Comparison of ENCODE assay signal across 9 cellular contexts in genomic region chr9:125233678-125234077, GRCh38. TPM values are rescaled to one million over a fixed set of nuclear protein-coding genes. Genes with fewer than 3 reads are reported as not detected.
DNase-seq lines count a peak whose midpoint lies in the region; ATAC-seq, FAIRE-seq and TF ChIP-seq lines count a peak whose summit lies in the region.
"Had no signal": no experiment of that assay in that cellular context is flagged by ENCODE, and none has a peak within 500 bp of the region (broad histone marks: within the 10 kb centered on the region; RNA-seq: fewer than 3 reads in every experiment).

No MANE protein-coding gene starts in this region.

- in situ Hi-C loops in K562 (cut with MboI), result no loop called here

- POLR2A ChIA-PET in AG04450 (lab: Yijun Ruan, JAX), result interaction anchor here (0.5 to 1.2 kb wide), 7 partner anchors 9 to 563 kb away, joined by 3 to 5 read pairs (median 3); no protein-coding TSS in a partner anchor
- POLR2A ChIA-PET in K562 (lab: Yijun Ruan, JAX), result interaction anchor here (0.6 to 6.2 kb wide), 9 partner anchors 9 to 174 kb away, joined by 3 to 75 read pairs (median 3); no protein-coding TSS in a partner anchor

- H3K4me2 ChIP-seq in K562 (ENCODE audit: insufficient read depth, low read length) (no peak overlapping the region), mesenchymal stem cell (ENCODE audit: low read length, poor library complexity, severe bottlenecking) (no peak overlapping the region)

- H3K9me3 ChIP-seq in AG04450 (ENCODE audit: control insufficient read depth, insufficient read depth, low read length), result no peaks in the 10 kb centered on the region
- no peaks in the 10 kb centered on the region for H3K9me3 ChIP-seq in K562 (replicated peaks; ENCODE audit: control insufficient read depth, insufficient read depth, low read depth, low read length)
- H3K9me3 ChIP-seq in mesenchymal stem cell (ENCODE audit: control insufficient read depth, low read length), result no peaks in the 10 kb centered on the region

- no peaks in the 10 kb centered on the region for H3K27me3 ChIP-seq in AG04450 (ENCODE audit: control insufficient read depth, insufficient read depth, low read length)
- H3K27me3 ChIP-seq in K562 (ENCODE audit: control insufficient read depth in 2 of 2, insufficient read depth in 2 of 2, low read length in 2 of 2), result no peaks in the 10 kb centered on the region
- no peaks in the 10 kb centered on the region for H3K27me3 ChIP-seq in mesenchymal stem cell (ENCODE audit: control insufficient read depth in 1 of 2, insufficient read depth in 1 of 2, low read length in 2 of 2)

- H2BK5ac ChIP-seq in mesenchymal stem cell (ENCODE audit: low read depth, low read length, poor library complexity, severe bottlenecking), result no peak overlapping the region

- no peak for TF ChIP-seq RAD21 in K562 (CRISPR knock-in tag; conservative IDR thresholded peaks at IDR 0.05 in 1 of 2, IDR thresholded peaks at IDR 0.05 in 1 of 2)

- no peak overlapping the region for H3K9ac ChIP-seq in K562 (ENCODE audit: insufficient read depth in 1 of 2, low read depth in 2 of 2, low read length in 2 of 2)
- H3K9ac ChIP-seq in mesenchymal stem cell (ENCODE audit: low read length), result peak overlapping the region; percentile 68

- intact Hi-C loops in K562 (cut with micrococcal nuclease), result no loop called here

- H2BK12ac ChIP-seq in mesenchymal stem cell (ENCODE audit: low read length in 2 of 2), result no peak overlapping the region

- peak overlapping the region; percentile 86 for H3K27ac ChIP-seq in AG04450 (ENCODE audit: low read depth, low read length)
- H3K27ac ChIP-seq in K562 (ENCODE audit: extremely low read depth, low read depth, low read length), result peak overlapping the region; percentile 10; the same call in 2 of the 3 replicates
- H3K27ac ChIP-seq in mesenchymal stem cell (ENCODE audit: low read length, poor library complexity, severe bottlenecking), result no peak overlapping the region

- CTCF ChIA-PET in AG04450 (lab: Charles Lee), result no interaction called here
- CTCF ChIA-PET in K562 (lab: Yijun Ruan, JAX; ENCODE audit: low intra/inter-chr PET ratio), result no interaction called here

- H3K36me3 ChIP-seq in K562 (ENCODE audit: control insufficient read depth, insufficient read depth, low read length) (peaks cover 68% of the 10 kb centered on the region), mesenchymal stem cell (ENCODE audit: control insufficient read depth in 1 of 2, insufficient read depth in 2 of 2, low read depth in 1 of 2, low read length in 2 of 2) (peaks cover 31 to 75% of the 10 kb centered on the region in 2 experiments)

- no peak for TF ChIP-seq EP300 in K562 (IDR thresholded peaks at IDR 0.05; ENCODE audit: low read length)

- H3K79me2 ChIP-seq in K562 (ENCODE audit: control insufficient read depth, insufficient read depth, low read length), result peaks cover 34% of the 10 kb centered on the region

- H3K79me1 ChIP-seq in mesenchymal stem cell (replicated peaks; ENCODE audit: low read length, poor library complexity, severe bottlenecking), result peaks cover 2% of the 10 kb centered on the region

- no peak overlapping the region for H3K4me3 ChIP-seq in AG04450 (ENCODE audit: low read depth, low read length)
- no peak overlapping the region for H3K4me3 ChIP-seq in K562
- H3K4me3 ChIP-seq in mesenchymal stem cell (ENCODE audit: insufficient read depth in 1 of 2, low read depth in 1 of 2, low read length in 2 of 2), result no peak overlapping the region

- no peak overlapping the region for H4K8ac ChIP-seq in mesenchymal stem cell (ENCODE audit: low read length)

- peaks cover 40% of the 10 kb centered on the region for H4K20me1 ChIP-seq in K562 (replicated peaks; ENCODE audit: control insufficient read depth, insufficient read depth, low read length)

- H2BK120ac ChIP-seq in mesenchymal stem cell (ENCODE audit: low read depth, low read length), result no peak overlapping the region

- no peak overlapping the region for H3K14ac ChIP-seq in mesenchymal stem cell (ENCODE audit: low read length in 2 of 2)

- WGBS in K562 (ENCODE audit: insufficient coverage, low coverage, missing lambda C conversion rate), result 48% methylated on average over 3 of the region's 3 CpGs
- WGBS in mesenchymal stem cell, result 15% methylated on average over 2 of the region's 3 CpGs

- no peak for TF ChIP-seq CTCF in AG04450 (IDR thresholded peaks at IDR 0.05; ENCODE audit: low read depth, low read length)
- TF ChIP-seq CTCF in K562 (IDR thresholded peaks at IDR 0.05 in 2 of 3, conservative IDR thresholded peaks at IDR 0.05 in 1 of 3; ENCODE audit: insufficient read depth in 2 of 3, low read depth in 1 of 3, low read length in 3 of 3), result no peak

- H3K4ac ChIP-seq in mesenchymal stem cell (ENCODE audit: low read depth in 1 of 2, low read length in 2 of 2), result no peak overlapping the region

- H3K23ac ChIP-seq in mesenchymal stem cell (ENCODE audit: low read length in 2 of 2), result no peak overlapping the region

- peaks cover 4 to 15% of the 10 kb centered on the region in 2 experiments; a peak in 2 of 5 replicates for H3K4me1 ChIP-seq in K562 (replicated peaks in 1 of 2; ENCODE audit: control insufficient read depth in 2 of 2, insufficient read depth in 2 of 2, low read length in 2 of 2)
- H3K4me1 ChIP-seq in mesenchymal stem cell (ENCODE audit: control insufficient read depth, insufficient read depth, low read depth, low read length), result peaks cover 9% of the 10 kb centered on the region

- DNase-seq in AG04450 (ENCODE audit: low read depth, low spot score) (peak; percentile 96), HPDE6-E6E7 (ENCODE audit: extremely low spot score) (peak; percentile 80), K562 (ENCODE audit: extremely low read depth in 1 of 4, low spot score in 3 of 4) (peak in 1 of 4 experiments; percentile 21), mesenchymal stem cell (peak; percentile 99), NCI-H82 (lab: John Stamatoyannopoulos, UW) (no peak), D341Med (ENCODE audit: low spot score) (no peak), activated gamma-delta T cell (lab: John Stamatoyannopoulos, UW) (no peak)
- no peak for DNase-seq in effector CD8-positive, alpha-beta T cell (lab: John Stamatoyannopoulos, UW)
- DNase-seq: NCI-H510A had no signal

- no peak overlapping the region for H4K91ac ChIP-seq in mesenchymal stem cell (ENCODE audit: low read length)

- BruUV-seq in K562 (replicated peaks; lab: Mats Ljungman, UMichigan), result no TSS peak

- H3K9me1 ChIP-seq in K562 (ENCODE audit: control insufficient read depth, insufficient read depth, low read length), result no peaks in the 10 kb centered on the region

- no peak for TF ChIP-seq POLR2A in K562 (conservative IDR thresholded peaks at IDR 0.05)

- peak; percentile 7 for ATAC-seq in K562

- H2BK15ac ChIP-seq in mesenchymal stem cell (ENCODE audit: low read depth, poor library complexity, severe bottlenecking), result no peak overlapping the region

- H2AFZ ChIP-seq in K562 (ENCODE audit: low read depth, low read length), result no peak overlapping the region
- no peak overlapping the region for H2AFZ ChIP-seq in mesenchymal stem cell (ENCODE audit: low read depth, low read length)

- no peak overlapping the region for H2AK5ac ChIP-seq in mesenchymal stem cell (ENCODE audit: low read length, severe bottlenecking)

- H3K18ac ChIP-seq in mesenchymal stem cell (ENCODE audit: low read depth in 1 of 2, low read length in 2 of 2), result peak overlapping the region in 1 of 2 experiments; percentile 34

- no peak for FAIRE-seq in K562 (lab: Jason Lieb, UNC)

RNA-seq across cellular contexts. Expression of gene HSPA5, which starts 7.5 kb away (rescaled TPM):
- polyA plus RNA-seq in AG04450 (2011; rRNA removed) (477 and 591 TPM in 2 replicates), K562 (2011; rRNA removed) (124 and 160 TPM in 2 replicates), K562 (2014; fragmentation: Illumina TruSeq; extraction: Trizol) (222 and 265 TPM in 2 replicates), K562 (2014; fragmentation: Nextera tagmentation; extraction: Ambion mirVana) (100 to 1,000 TPM in 1 of 2 experiments, 10 to 100 TPM in 1; 48.0 to 113 TPM), K562 (2014; rRNA removed) (156 and 169 TPM in 2 replicates)
- polyA minus RNA-seq in AG04450 (2011; rRNA and poly(A)+ RNA removed), result 298 and 337 TPM in 2 replicates
- 366 and 632 TPM in 2 replicates for total RNA-seq in K562 (2011; cell fraction: chromatin; rRNA removed; ENCODE audit: low replicate concordance)
- total RNA-seq in K562 (2011; cell fraction: nucleolus; rRNA removed), result 590 and 687 TPM in 2 replicates
- 558 and 752 TPM in 2 replicates for total RNA-seq in K562 (2011; cell fraction: nucleoplasm; rRNA removed)
- total RNA-seq in K562 (2014; rRNA removed) (96.5 and 110 TPM in 2 replicates), K562 (2014; rRNA removed; fragmentation: Illumina TruSeq; extraction: Trizol) (64.8 and 71.7 TPM in 2 replicates), K562 (2015; rRNA removed; fragmentation: Illumina TruSeq; extraction: Trizol) (54.3 and 55.1 TPM in 2 replicates), K562 (2021) (215 and 223 TPM in 2 replicates)
- polyA plus RNA-seq in K562 (2011; cell fraction: cytosol; rRNA removed), result 64.7 and 120 TPM in 2 replicates
- polyA plus RNA-seq in K562 (2011; cell fraction: nucleus; rRNA removed), result 65.0 and 135 TPM in 2 replicates
- polyA plus RNA-seq in K562 (2012), result 209 and 415 TPM in 2 replicates
- 183 and 250 TPM in 2 replicates for polyA minus RNA-seq in K562 (2011; rRNA and poly(A)+ RNA removed)
- polyA minus RNA-seq in K562 (2011; cell fraction: cytosol; rRNA and poly(A)+ RNA removed), result 152 and 186 TPM in 2 replicates
- polyA minus RNA-seq in K562 (2011; cell fraction: nucleus; rRNA and poly(A)+ RNA removed), result 35.9 and 116 TPM in 2 replicates
- polyA plus RNA-seq in mesenchymal stem cell (2013, experiment 1 of 2), result 408 TPM
- 401 TPM for polyA plus RNA-seq in mesenchymal stem cell (2013, experiment 2 of 2)

RNA-seq across cellular contexts. Expression of gene GAPVD1, which starts 27.9 kb away (rescaled TPM):
- polyA plus RNA-seq in AG04450 (2011; rRNA removed) (22.1 and 25.8 TPM in 2 replicates), K562 (2011; rRNA removed) (36.3 TPM in 2 replicates), K562 (2014; fragmentation: Illumina TruSeq; extraction: Trizol) (40.7 and 45.5 TPM in 2 replicates), K562 (2014; fragmentation: Nextera tagmentation; extraction: Ambion mirVana) (10 to 100 TPM in 1 of 2 experiments, 1 to 10 TPM in 1; 9.5 to 12.0 TPM), K562 (2014; rRNA removed) (25.7 and 28.6 TPM in 2 replicates)
- 26.6 and 34.5 TPM in 2 replicates for polyA minus RNA-seq in AG04450 (2011; rRNA and poly(A)+ RNA removed)
- total RNA-seq in K562 (2011; cell fraction: chromatin; rRNA removed; ENCODE audit: low replicate concordance), result 147 and 326 TPM in 2 replicates
- 62.2 and 74.2 TPM in 2 replicates for total RNA-seq in K562 (2011; cell fraction: nucleolus; rRNA removed)
- 130 and 154 TPM in 2 replicates for total RNA-seq in K562 (2011; cell fraction: nucleoplasm; rRNA removed)
- total RNA-seq in K562 (2014; rRNA removed) (45.3 and 46.0 TPM in 2 replicates), K562 (2014; rRNA removed; fragmentation: Illumina TruSeq; extraction: Trizol) (66.1 and 71.7 TPM in 2 replicates), K562 (2015; rRNA removed; fragmentation: Illumina TruSeq; extraction: Trizol) (52.8 and 56.8 TPM in 2 replicates), K562 (2021) (62.1 and 65.6 TPM in 2 replicates)
- polyA plus RNA-seq in K562 (2011; cell fraction: cytosol; rRNA removed), result 12.1 and 18.4 TPM in 2 replicates
- 43.5 and 52.1 TPM in 2 replicates for polyA plus RNA-seq in K562 (2011; cell fraction: nucleus; rRNA removed)
- polyA plus RNA-seq in K562 (2012), result 24.5 and 24.6 TPM in 2 replicates
- polyA minus RNA-seq in K562 (2011; rRNA and poly(A)+ RNA removed), result 96.0 and 122 TPM in 2 replicates
- polyA minus RNA-seq in K562 (2011; cell fraction: cytosol; rRNA and poly(A)+ RNA removed), result 42.0 and 47.0 TPM in 2 replicates
- 42.1 and 80.3 TPM in 2 replicates for polyA minus RNA-seq in K562 (2011; cell fraction: nucleus; rRNA and poly(A)+ RNA removed)
- 19.1 TPM for polyA plus RNA-seq in mesenchymal stem cell (2013, experiment 1 of 2)
- 18.8 TPM for polyA plus RNA-seq in mesenchymal stem cell (2013, experiment 2 of 2)

RNA-seq across cellular contexts. Expression of gene RABEPK, which starts 33.3 kb away (rescaled TPM):
- polyA plus RNA-seq in AG04450 (2011; rRNA removed) (45.5 and 45.8 TPM in 2 replicates), K562 (2011; rRNA removed) (68.2 and 68.4 TPM in 2 replicates), K562 (2014; fragmentation: Illumina TruSeq; extraction: Trizol) (52.7 and 59.3 TPM in 2 replicates), K562 (2014; fragmentation: Nextera tagmentation; extraction: Ambion mirVana) (100 to 1,000 TPM in 1 of 2 experiments, 10 to 100 TPM in 1; 81.5 to 113 TPM), K562 (2014; rRNA removed) (52.8 and 54.2 TPM in 2 replicates)
- 22.8 and 25.8 TPM in 2 replicates for polyA minus RNA-seq in AG04450 (2011; rRNA and poly(A)+ RNA removed)
- total RNA-seq in K562 (2011; cell fraction: chromatin; rRNA removed; ENCODE audit: low replicate concordance), result 14.7 and 22.7 TPM in 2 replicates
- 18.2 and 21.8 TPM in 2 replicates for total RNA-seq in K562 (2011; cell fraction: nucleolus; rRNA removed)
- 18.0 and 21.3 TPM in 2 replicates for total RNA-seq in K562 (2011; cell fraction: nucleoplasm; rRNA removed)
- total RNA-seq in K562 (2014; rRNA removed) (38.3 and 52.9 TPM in 2 replicates), K562 (2014; rRNA removed; fragmentation: Illumina TruSeq; extraction: Trizol) (46.6 and 50.3 TPM in 2 replicates), K562 (2015; rRNA removed; fragmentation: Illumina TruSeq; extraction: Trizol) (47.5 and 49.4 TPM in 2 replicates), K562 (2021) (47.4 and 51.5 TPM in 2 replicates)
- 58.3 and 66.8 TPM in 2 replicates for polyA plus RNA-seq in K562 (2011; cell fraction: cytosol; rRNA removed)
- 39.3 and 47.1 TPM in 2 replicates for polyA plus RNA-seq in K562 (2011; cell fraction: nucleus; rRNA removed)
- polyA plus RNA-seq in K562 (2012), result 40.4 and 73.3 TPM in 2 replicates
- 40.8 and 47.8 TPM in 2 replicates for polyA minus RNA-seq in K562 (2011; rRNA and poly(A)+ RNA removed)
- 17.8 and 19.6 TPM in 2 replicates for polyA minus RNA-seq in K562 (2011; cell fraction: cytosol; rRNA and poly(A)+ RNA removed)
- 6.1 and 10.8 TPM in 2 replicates for polyA minus RNA-seq in K562 (2011; cell fraction: nucleus; rRNA and poly(A)+ RNA removed)
- polyA plus RNA-seq in mesenchymal stem cell (2013, experiment 1 of 2), result 23.3 TPM
- polyA plus RNA-seq in mesenchymal stem cell (2013, experiment 2 of 2), result 22.8 TPM

RNA-seq across cellular contexts. Expression of gene PPP6C, which starts 44.1 kb away (rescaled TPM):
- 24.3 and 34.8 TPM in 2 replicates for polyA plus RNA-seq in AG04450 (2011; rRNA removed)
- polyA minus RNA-seq in AG04450 (2011; rRNA and poly(A)+ RNA removed), result 13.7 and 24.7 TPM in 2 replicates
- 6.8 and 18.2 TPM in 2 replicates for total RNA-seq in K562 (2011; cell fraction: chromatin; rRNA removed; ENCODE audit: low replicate concordance)
- 5.5 and 5.7 TPM in 2 replicates for total RNA-seq in K562 (2011; cell fraction: nucleolus; rRNA removed)
- total RNA-seq in K562 (2011; cell fraction: nucleoplasm; rRNA removed), result 11.7 and 18.9 TPM in 2 replicates
- 18.8 and 23.1 TPM in 2 replicates for total RNA-seq in K562 (2014; rRNA removed)
- total RNA-seq in K562 (2014; rRNA removed; fragmentation: Illumina TruSeq; extraction: Trizol), result 41.0 and 48.5 TPM in 2 replicates
- total RNA-seq in K562 (2015; rRNA removed; fragmentation: Illumina TruSeq; extraction: Trizol), result 33.7 and 36.5 TPM in 2 replicates
- 41.5 and 44.8 TPM in 2 replicates for total RNA-seq in K562 (2021)
- polyA plus RNA-seq in K562 (2011; rRNA removed), result 27.4 and 44.8 TPM in 2 replicates
- polyA plus RNA-seq in K562 (2011; cell fraction: cytosol; rRNA removed), result 10.1 and 24.5 TPM in 2 replicates
- 5.7 and 10.9 TPM in 2 replicates for polyA plus RNA-seq in K562 (2011; cell fraction: nucleus; rRNA removed)
- 26.5 and 30.6 TPM in 2 replicates for polyA plus RNA-seq in K562 (2012)
- polyA plus RNA-seq in K562 (2014; fragmentation: Illumina TruSeq; extraction: Trizol), result 36.0 and 40.9 TPM in 2 replicates
- 10 to 100 TPM; 35.0 to 38.3 TPM for polyA plus RNA-seq in K562 (2014; fragmentation: Nextera tagmentation; extraction: Ambion mirVana)
- 25.4 and 30.0 TPM in 2 replicates for polyA plus RNA-seq in K562 (2014; rRNA removed)
- polyA minus RNA-seq in K562 (2011; rRNA and poly(A)+ RNA removed), result 37.4 and 46.7 TPM in 2 replicates
- polyA minus RNA-seq in K562 (2011; cell fraction: cytosol; rRNA and poly(A)+ RNA removed), result 16.5 and 21.3 TPM in 2 replicates
- polyA minus RNA-seq in K562 (2011; cell fraction: nucleus; rRNA and poly(A)+ RNA removed), result 3.4 and 8.1 TPM in 2 replicates
- polyA plus RNA-seq in mesenchymal stem cell (2013, experiment 1 of 2), result 26.0 TPM
- 27.6 TPM for polyA plus RNA-seq in mesenchymal stem cell (2013, experiment 2 of 2)

Comparison
In these comparisons a context has a peak if more than half of its experiments do, and no peak if none do; other contexts are left out.
1. DNase-seq: peak in AG04450 (single experiment), HPDE6-E6E7 (single experiment) and mesenchymal stem cell (single experiment); none in NCI-H82 (single experiment), effector CD8-positive, alpha-beta T cell (single experiment), D341Med (single experiment) and activated gamma-delta T cell (single experiment).